In the genomic region with DNA sequence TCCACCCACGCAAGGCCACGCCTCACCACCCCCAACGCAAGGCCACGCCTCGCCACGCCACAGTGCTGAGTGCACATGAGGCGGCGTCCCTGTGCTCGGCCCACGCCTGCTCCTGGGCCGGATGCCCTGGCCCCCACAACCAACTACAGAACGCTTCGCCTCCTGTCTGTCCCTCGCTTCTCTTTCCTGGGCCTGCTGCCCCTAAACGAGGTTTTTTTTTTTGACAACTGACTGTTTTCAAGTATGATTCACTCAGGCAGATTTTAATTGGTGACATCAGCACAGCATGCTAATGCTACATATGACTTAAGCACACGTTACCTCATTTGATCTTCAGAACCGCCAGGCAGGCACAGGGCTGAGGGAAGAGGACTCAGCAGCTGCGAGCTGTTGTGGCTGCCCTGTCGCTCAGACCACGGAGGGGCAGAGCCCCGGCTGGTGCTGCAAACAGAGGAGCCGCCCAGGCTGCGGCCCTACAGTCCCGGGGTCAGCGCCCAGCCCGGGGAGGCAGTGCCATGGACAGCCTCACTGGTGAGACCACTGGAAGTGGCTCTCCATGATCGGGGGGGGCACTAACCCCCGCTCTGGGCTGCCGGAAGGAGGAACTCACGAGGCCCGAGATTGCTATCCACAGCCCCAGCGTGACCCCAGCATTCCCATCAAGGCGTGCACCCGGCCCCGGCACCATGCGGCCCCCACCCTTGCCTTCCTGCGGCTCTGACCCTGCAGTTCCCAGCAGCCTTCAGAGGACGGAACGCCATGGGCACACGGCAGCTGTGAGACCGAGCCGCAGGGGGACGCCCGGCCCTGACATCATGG, we compare ENCODE assay signal across 8 cellular contexts.
DNase-seq lines count a peak whose midpoint lies in the region; ATAC-seq and TF ChIP-seq lines count a peak whose summit lies in the region.

No MANE protein-coding gene starts in this region.

- over 99% methylated on average over 21 of the region's 44 CpGs for WGBS in mammary epithelial cell (ENCODE audit: low coverage, missing lambda C conversion rate)
- 50% methylated on average over 44 of the region's 44 CpGs for WGBS in right cardiac atrium

- H3K4me2 ChIP-seq in mammary epithelial cell (ENCODE audit: insufficient read depth, low read depth, low read length) = no peak overlapping the region
- peak overlapping the region; percentile 59 for H3K4me2 ChIP-seq in Karpas-422 (ENCODE audit: low read depth, low read length, poor library complexity, severe bottlenecking)

- H3K27me3 ChIP-seq in mammary epithelial cell (ENCODE audit: insufficient read depth, low read length) = no peaks in the 10 kb centered on the region
- no peaks in the 10 kb centered on the region for H3K27me3 ChIP-seq in Karpas-422 (ENCODE audit: low read length)
- no peaks in the 10 kb centered on the region for H3K27me3 ChIP-seq in right cardiac atrium (ENCODE audit: control insufficient read depth, insufficient read depth)

- no peaks in the 10 kb centered on the region for H3K9me2 ChIP-seq in Karpas-422 (replicated peaks; ENCODE audit: insufficient read depth, low read length)

- CTCF ChIA-PET in MCF 10A (lab: Yijun Ruan, JAX) = interaction anchor here (0.7 to 0.8 kb wide), 2 partner anchors 63 to 190 kb away, joined by 3 to 4 read pairs; no protein-coding TSS in a partner anchor
- CTCF ChIA-PET in mammary epithelial cell (lab: Charles Lee; ENCODE audit: low non-redundant PET) = no interaction called here

- H3K9ac ChIP-seq in mammary epithelial cell (ENCODE audit: insufficient read depth, low read length) = no peak overlapping the region
- H3K9ac ChIP-seq in Karpas-422 (ENCODE audit: low read length) = peak overlapping the region; percentile 33

- DNase-seq in MCF 10A (ENCODE audit: unreplicated experiment) (peak; percentile 9), mammary epithelial cell (no peak), Karpas-422 (peak; percentile 68), right cardiac atrium (peak; percentile 87 to 93 (median 92)), NAMALWA (ENCODE audit: low spot score) (no peak), NCI-H345 treated with DMSO at 0.1 percent for 48 hours (lab: John Stamatoyannopoulos, UW; ENCODE audit: unreplicated experiment) (no peak)
- DNase-seq in activated naive CD4-positive, alpha-beta T cell treated with Interleukin-2 at 50 U/mL for 16 hours = peak; percentile 8
- DNase-seq in stimulated activated CD4-positive, alpha-beta T cell treated with anti-CD3 and anti-CD28 coated beads, Interleukin-1b, Interleukin-23, amount 100 ng/mL, for 48 hours = peak; percentile 47

- TF ChIP-seq CTCF in MCF 10A (IDR thresholded peaks at IDR 0.05; ENCODE audit: unreplicated experiment) (no peak), mammary epithelial cell (conservative IDR thresholded peaks at IDR 0.05 in 1 of 2, IDR thresholded peaks at IDR 0.05 in 1 of 2; ENCODE audit: extremely low read depth in 1 of 2, insufficient read depth in 1 of 2, low read depth in 1 of 2, low read length in 2 of 2) (no peak)

- H3K4me1 ChIP-seq in mammary epithelial cell (ENCODE audit: insufficient read depth, low read length) (peaks cover 12% of the 10 kb centered on the region), Karpas-422 (ENCODE audit: low read length) (peaks cover 20% of the 10 kb centered on the region), right cardiac atrium (ENCODE audit: control insufficient read depth, insufficient read depth, low read length) (no peaks in the 10 kb centered on the region)

- H3K9me3 ChIP-seq in mammary epithelial cell (replicated peaks; ENCODE audit: insufficient read depth, low read length) (no peaks in the 10 kb centered on the region), Karpas-422 (ENCODE audit: low read length) (no peaks in the 10 kb centered on the region), right cardiac atrium (ENCODE audit: control insufficient read depth, low read length) (no peaks in the 10 kb centered on the region)

- BruUV-seq in MCF 10A (replicated peaks; lab: Mats Ljungman, UMichigan) = no TSS peak
- BruUV-seq in mammary epithelial cell (replicated peaks; lab: Mats Ljungman, UMichigan) = no TSS peak

- H3K79me2 ChIP-seq in mammary epithelial cell (ENCODE audit: insufficient read depth, low read length) = no peaks in the 10 kb centered on the region
- H3K79me2 ChIP-seq in Karpas-422 (ENCODE audit: low read length) = peaks cover 5% of the 10 kb centered on the region; the same call in 1 of the 2 replicates

- H4K20me1 ChIP-seq in mammary epithelial cell (ENCODE audit: insufficient read depth, low read length) (no peaks in the 10 kb centered on the region), Karpas-422 (ENCODE audit: insufficient read depth, low read depth, low read length) (no peaks in the 10 kb centered on the region)

- no peak overlapping the region for H3K27ac Mint-ChIP-seq in MCF 10A (ENCODE audit: low read depth, unreplicated experiment)

- H3K27ac ChIP-seq in mammary epithelial cell (ENCODE audit: insufficient read depth, low read depth, low read length) (no peak overlapping the region), Karpas-422 (ENCODE audit: low read length) (peak overlapping the region; percentile 11; the same call in 1 of the 2 replicates), right cardiac atrium (ENCODE audit: low read length) (peak overlapping the region; percentile 3)

- intact Hi-C loops in MCF 10A (cut with micrococcal nuclease) = no loop called here
- intact Hi-C loops in mammary epithelial cell (cut with micrococcal nuclease) = no loop called here
- intact Hi-C loops in right cardiac atrium (cut with DNase I) = no loop called here

- H3K36me3 ChIP-seq in mammary epithelial cell (ENCODE audit: insufficient read depth, low read length) (no peaks in the 10 kb centered on the region), Karpas-422 (ENCODE audit: insufficient read depth, low read length) (no peaks in the 10 kb centered on the region)

- peaks cover 10% of the 10 kb centered on the region for H3K36me3 Mint-ChIP-seq in MCF 10A (ENCODE audit: insufficient read depth, unreplicated experiment)

- dilution Hi-C loops in mammary epithelial cell (cut with HindIII; ENCODE audit: low sequenced_read_pairs) = loop anchor here (10.0 kb wide), 1 partner anchor 75 kb away; no protein-coding TSS in a partner anchor

- H3K4me3 Mint-ChIP-seq in MCF 10A (ENCODE audit: unreplicated experiment) = no peak overlapping the region

- H3K27me3 Mint-ChIP-seq in MCF 10A (ENCODE audit: insufficient read depth, unreplicated experiment) = no peaks in the 10 kb centered on the region

- peak; percentile 82 to 86 for ATAC-seq in right cardiac atrium

- H3K4me3 ChIP-seq in mammary epithelial cell (replicated peaks in 1 of 3; ENCODE audit: insufficient read depth in 1 of 3, low read depth in 2 of 3, low read length in 3 of 3) = no peak overlapping the region
- no peak overlapping the region for H3K4me3 ChIP-seq in Karpas-422 (ENCODE audit: low read length)
- no peak overlapping the region for H3K4me3 ChIP-seq in right cardiac atrium (ENCODE audit: low read length)

- POLR2A ChIA-PET in MCF 10A (lab: Yijun Ruan, JAX) = no interaction called here

- peaks cover 6% of the 10 kb centered on the region for H3K4me1 Mint-ChIP-seq in MCF 10A (ENCODE audit: insufficient read depth, unreplicated experiment)

- H2AFZ ChIP-seq in mammary epithelial cell (ENCODE audit: low read depth, low read length) = no peak overlapping the region
- H2AFZ ChIP-seq in Karpas-422 (ENCODE audit: low read length) = peak overlapping the region; percentile 44; the same call in 1 of the 2 replicates

- in situ Hi-C loops in mammary epithelial cell (cut with MboI; ENCODE audit: low sequenced_read_pairs in 2 of 2) = no loop called here

- peaks cover 9% of the 10 kb centered on the region for H3K9me3 Mint-ChIP-seq in MCF 10A (ENCODE audit: unreplicated experiment)

Comparison
In these comparisons a context has a peak if more than half of its experiments do, and no peak if none do; other contexts are left out.
1. DNase-seq: peak in MCF 10A (single experiment), Karpas-422 (single experiment), activated naive CD4-positive, alpha-beta T cell treated with Interleukin-2 at 50 U/mL for 16 hours (single experiment), right cardiac atrium (3 of 3) and stimulated activated CD4-positive, alpha-beta T cell treated with anti-CD3 and anti-CD28 coated beads, Interleukin-1b, Interleukin-23, amount 100 ng/mL, for 48 hours (single experiment); none in mammary epithelial cell (single experiment), NAMALWA (single experiment) and NCI-H345 treated with DMSO at 0.1 percent for 48 hours (single experiment).